ENCODE assay signal across 25 cellular contexts in genomic region chr2:237232166-237232565, GRCh38.
DNase-seq lines count a peak whose midpoint lies in the region; ATAC-seq and TF ChIP-seq lines count a peak whose summit lies in the region.
"Had no signal": no experiment of that assay in that cellular context is flagged by ENCODE, and none has a peak within 500 bp of the region (broad histone marks: within the 10 kb centered on the region; RNA-seq: fewer than 3 reads in every experiment).

No MANE protein-coding gene starts in this region.

- peak overlapping the region; percentile 72 for H3K9ac ChIP-seq in adipocyte (ENCODE audit: low read length)
- H3K9ac ChIP-seq: BLaER1 treated with 17β-estradiol and CSF1 and Interleukin-3, amounts not matched to agents 10 nM and 100 nM had no signal

- no peaks in the 10 kb centered on the region for H3K9me3 Mint-ChIP-seq in activated CD8-positive, alpha-beta T cell treated with anti-CD3 and anti-CD28 coated beads, Interleukin-2, amount 10 ng/mL, durations not matched to agents 7 days and 5 days (ENCODE audit: insufficient read depth)
- H3K9me3 Mint-ChIP-seq: H9, HFFc6 had no signal

- ATAC-seq in activated CD8-positive, alpha-beta T cell treated with anti-CD3 and anti-CD28 coated beads, Interleukin-2, amount 10 ng/mL, durations not matched to agents 7 days and 5 days, result no peak
- ATAC-seq: GM12878, K562 had no signal

- no peak overlapping the region for H3K27ac Mint-ChIP-seq in activated CD8-positive, alpha-beta T cell treated with anti-CD3 and anti-CD28 coated beads, Interleukin-2, amount 10 ng/mL, durations not matched to agents 7 days and 5 days
- H3K27ac Mint-ChIP-seq: CD4-positive, alpha-beta memory T cell; H9; HFFc6 had no signal

- POLR2A ChIA-PET in activated CD8-positive, alpha-beta T cell treated with anti-CD3 and anti-CD28 coated beads, Interleukin-2, amount 10 ng/mL, durations not matched to agents 7 days and 5 days (lab: Charles Lee), result no interaction called here

- peaks cover 5% of the 10 kb centered on the region for H3K4me1 Mint-ChIP-seq in activated CD8-positive, alpha-beta T cell treated with anti-CD3 and anti-CD28 coated beads, Interleukin-2, amount 10 ng/mL, durations not matched to agents 7 days and 5 days (ENCODE audit: low read depth)
- H3K4me1 Mint-ChIP-seq: CD4-positive, alpha-beta memory T cell; H9 had no signal

- peak overlapping the region; percentile 72 for H3K27ac ChIP-seq in suprapubic skin
- H3K27ac ChIP-seq: 22Rv1; BLaER1 treated with 17β-estradiol and CSF1 and Interleukin-3, amounts not matched to agents 10 nM and 100 nM had no signal

- H3K4me1 ChIP-seq in adipocyte (ENCODE audit: control insufficient read depth, insufficient read depth, low read length) (peaks cover 80% of the 10 kb centered on the region), suprapubic skin (peaks cover 11% of the 10 kb centered on the region)
- H3K4me1 ChIP-seq: Caco-2 had no signal

- H3K36me3 ChIP-seq in adipocyte (ENCODE audit: control insufficient read depth, insufficient read depth, low read length, severe bottlenecking) (no peaks in the 10 kb centered on the region), suprapubic skin (no peaks in the 10 kb centered on the region)
- H3K36me3 ChIP-seq: BLaER1 treated with 17β-estradiol and CSF1 and Interleukin-3, amounts not matched to agents 10 nM and 100 nM had no signal

- H3K27me3 ChIP-seq in adipocyte (replicated peaks; ENCODE audit: control insufficient read depth, insufficient read depth, low read length), result no peaks in the 10 kb centered on the region
- no peaks in the 10 kb centered on the region for H3K27me3 ChIP-seq in suprapubic skin
- H3K27me3 ChIP-seq: BLaER1 treated with 17β-estradiol and CSF1 and Interleukin-3, amounts not matched to agents 10 nM and 100 nM had no signal

- H3K4me3 ChIP-seq in adipocyte (ENCODE audit: low read length) (peak overlapping the region; percentile 14), suprapubic skin (no peak overlapping the region)
- H3K4me3 ChIP-seq: BLaER1 treated with 17β-estradiol and CSF1 and Interleukin-3, amounts not matched to agents 10 nM and 100 nM; GM12878; K562 had no signal

- no peaks in the 10 kb centered on the region for H3K36me3 Mint-ChIP-seq in activated CD8-positive, alpha-beta T cell treated with anti-CD3 and anti-CD28 coated beads, Interleukin-2, amount 10 ng/mL, durations not matched to agents 7 days and 5 days (ENCODE audit: low read depth)
- H3K36me3 Mint-ChIP-seq: CD4-positive, alpha-beta memory T cell had no signal

- peak; percentile 63 to 64 for DNase-seq in NCI-H446 (lab: John Stamatoyannopoulos, UW)
- DNase-seq in NCI-H446 treated with DMSO at 0.1 percent for 48 hours (lab: John Stamatoyannopoulos, UW), result no peak
- DNase-seq in adipocyte (ENCODE audit: low read depth), result no peak
- DNase-seq in pons (ENCODE audit: low spot score), result peak; percentile 29
- DNase-seq in suprapubic skin (ENCODE audit: low spot score in 2 of 2), result no peak
- no peak for DNase-seq in activated CD4-positive, alpha-beta T cell treated with anti-CD3 and anti-CD28 coated beads, Interleukin-2, amount 50 U/mL, for 48 hours
- DNase-seq in activated CD8-positive, alpha-beta T cell treated with anti-CD3 and anti-CD28 coated beads, Interleukin-2, amount 10 ng/mL, durations not matched to agents 7 days and 5 days, result no peak
- no peak for DNase-seq in KBM-7
- DNase-seq: ACHN; Caco-2; CD4-positive, alpha-beta memory T cell; DND-41; H9; HFFc6; NCI-H1105; NCI-H2081; NCI-H2171; NCI-H345; NCI-H526; OCI-M1; SHP77 had no signal

- in situ Hi-C loops in KBM-7 (cut with MboI; ENCODE audit: low pct_unique_long_range_greater_than_20kb, low sequenced_read_pairs), result no loop called here

- no peak for TF ChIP-seq CTCF in suprapubic skin (IDR thresholded peaks at IDR 0.05)

- H3K4me3 Mint-ChIP-seq in activated CD8-positive, alpha-beta T cell treated with anti-CD3 and anti-CD28 coated beads, Interleukin-2, amount 10 ng/mL, durations not matched to agents 7 days and 5 days, result no peak overlapping the region
- H3K4me3 Mint-ChIP-seq: CD4-positive, alpha-beta memory T cell; H9; HFFc6 had no signal

- H3K27me3 Mint-ChIP-seq in activated CD8-positive, alpha-beta T cell treated with anti-CD3 and anti-CD28 coated beads, Interleukin-2, amount 10 ng/mL, durations not matched to agents 7 days and 5 days (ENCODE audit: low read depth), result peaks cover 10% of the 10 kb centered on the region

- TF ChIP-seq EP300 in suprapubic skin (IDR thresholded peaks at IDR 0.05), result no peak

- CTCF ChIA-PET in activated CD8-positive, alpha-beta T cell treated with anti-CD3 and anti-CD28 coated beads, Interleukin-2, amount 10 ng/mL, durations not matched to agents 7 days and 5 days (lab: Charles Lee), result no interaction called here

- TF ChIP-seq POLR2A in suprapubic skin (IDR thresholded peaks at IDR 0.05), result no peak

- H3K9me3 ChIP-seq in adipocyte (ENCODE audit: control insufficient read depth, low read length) (no peaks in the 10 kb centered on the region), suprapubic skin (no peaks in the 10 kb centered on the region)
- H3K9me3 ChIP-seq: Caco-2 had no signal

Comparison
In these comparisons a context has a peak if more than half of its experiments do, and no peak if none do; other contexts are left out.
1. DNase-seq: peak in NCI-H446 (2 of 2) and pons (single experiment); none in NCI-H446 treated with DMSO at 0.1 percent for 48 hours (single experiment), adipocyte (single experiment), suprapubic skin (0 of 2), activated CD4-positive, alpha-beta T cell treated with anti-CD3 and anti-CD28 coated beads, Interleukin-2, amount 50 U/mL, for 48 hours (0 of 2), activated CD8-positive, alpha-beta T cell treated with anti-CD3 and anti-CD28 coated beads, Interleukin-2, amount 10 ng/mL, durations not matched to agents 7 days and 5 days (single experiment) and KBM-7 (single experiment).